In genomic region chr1:201749059-201749458, GRCh38 we compare ENCODE assay signal across 1 cellular context.
TF ChIP-seq lines count a peak whose summit lies in the region.

No MANE protein-coding gene starts in this region.

TF ChIP-seq in A549, 52 proteins besides CTCF, POLR2A, EP300 and RAD21 (continued from another document):
- no peak for TF ChIP-seq MAZ (IDR thresholded peaks at IDR 0.05; ENCODE audit: borderline replicate concordance, low read depth, low read length)
